Comparison of ENCODE assay signal across 8 cellular contexts in genomic region chr17:7252176-7253043, GRCh38. TPM values are rescaled to one million over a fixed set of nuclear protein-coding genes. Genes with fewer than 3 reads are reported as not detected.
DNase-seq lines count a peak whose midpoint lies in the region; ATAC-seq, FAIRE-seq and TF ChIP-seq lines count a peak whose summit lies in the region.

Gene ELP5, plus strand, starts transcription at chr17:7252215. Its CDS starts 336 bp downstream, at chr17:7252551.

- intact Hi-C loops in K562 (cut with micrococcal nuclease), result loop anchor here (2.0 kb wide), 1 partner anchor 14 kb away; the partner anchor contains the start of gene PHF23

- TF ChIP-seq EP300 in K562 (IDR thresholded peaks at IDR 0.05; ENCODE audit: low read length), result 0 out of 2 replicates have a peak, but pooled peaks have one; percentile 1

- H4K20me1 ChIP-seq in K562 (replicated peaks; ENCODE audit: control insufficient read depth, insufficient read depth, low read length), result no peaks in the 10 kb centered on the region

- FAIRE-seq in K562 (lab: Jason Lieb, UNC), result no peak

- CTCF ChIA-PET in K562 (lab: Yijun Ruan, JAX; ENCODE audit: low intra/inter-chr PET ratio), result interaction anchor here (0.6 kb wide), 1 partner anchor 55 kb away, joined by 3 read pairs; the partner anchor contains the start of gene EIF5A

- H3K36me3 ChIP-seq in K562 (ENCODE audit: control insufficient read depth, insufficient read depth, low read length), result peaks cover 49% of the 10 kb centered on the region
- H3K36me3 ChIP-seq in iPS DF 6.9 (ENCODE audit: control insufficient read depth, insufficient read depth, low read length), result peaks cover 7% of the 10 kb centered on the region; the same call in 1 of the 2 replicates
- peaks cover 20% of the 10 kb centered on the region for H3K36me3 ChIP-seq in skeletal muscle satellite cell (ENCODE audit: insufficient read depth, low read length)

- peak within 1 kb of the TSS; percentile 97 to 98 for H3K9ac ChIP-seq in K562 (ENCODE audit: insufficient read depth in 1 of 2, low read depth in 2 of 2, low read length in 2 of 2)
- peak within 1 kb of the TSS; percentile 100 for H3K9ac ChIP-seq in skeletal muscle satellite cell (ENCODE audit: low read depth, low read length)

- peak in 2 of 3 experiments; percentile 27 to 39; a peak in 4 of 6 replicates for TF ChIP-seq CTCF in K562 (IDR thresholded peaks at IDR 0.05 in 2 of 3, conservative IDR thresholded peaks at IDR 0.05 in 1 of 3; ENCODE audit: insufficient read depth in 2 of 3, low read depth in 1 of 3, low read length in 3 of 3)

- TF ChIP-seq POLR2A in K562 (conservative IDR thresholded peaks at IDR 0.05), result peak; percentile 92

- H3K27ac ChIP-seq in K562 (ENCODE audit: extremely low read depth, low read depth, low read length) (peak within 1 kb of the TSS; percentile 96), iPS DF 6.9 (ENCODE audit: low read length) (no peak within 1 kb of the TSS)

- H3K9me1 ChIP-seq in K562 (ENCODE audit: control insufficient read depth, insufficient read depth, low read length), result no peaks in the 10 kb centered on the region

- H3K27me3 ChIP-seq in K562 (ENCODE audit: control insufficient read depth in 2 of 2, insufficient read depth in 2 of 2, low read length in 2 of 2), result no peaks in the 10 kb centered on the region
- no peaks in the 10 kb centered on the region for H3K27me3 ChIP-seq in iPS DF 6.9 (ENCODE audit: control insufficient read depth, insufficient read depth, low read length)
- H3K27me3 ChIP-seq in skeletal muscle satellite cell (ENCODE audit: control insufficient read depth, insufficient read depth, low read length), result no peaks in the 10 kb centered on the region

- peaks cover 57% of the 10 kb centered on the region for H3K79me2 ChIP-seq in K562 (ENCODE audit: control insufficient read depth, insufficient read depth, low read length)

- peak; percentile 61 for ATAC-seq in HG02885 (IDR thresholded peaks at IDR 0.05; ENCODE audit: poor library complexity, unreplicated experiment)
- peak; percentile 82 for ATAC-seq in K562

- peak; percentile 47 to 59 for DNase-seq in NCI-H187 (lab: John Stamatoyannopoulos, UW)
- no peak for DNase-seq in NCI-H187 treated with DMSO at 0.1 percent for 48 hours (lab: John Stamatoyannopoulos, UW)
- peak; percentile 89 for DNase-seq in NCI-H1694 (lab: John Stamatoyannopoulos, UW)
- peak; percentile 77 for DNase-seq in T-helper 22 cell (ENCODE audit: low read depth)
- DNase-seq in K562 (ENCODE audit: extremely low read depth in 1 of 4, low spot score in 3 of 4), result peak; percentile 69 to 93 (median 84)
- no peak for DNase-seq in iPS DF 6.9 (ENCODE audit: low read depth, low spot score)

- 0% methylated on average over 25 of the region's 55 CpGs for WGBS in K562 (ENCODE audit: insufficient coverage, low coverage, missing lambda C conversion rate)
- no CpG with 5 or more reads among the region's 55 CpGs for WGBS in iPS DF 6.9 (ENCODE audit: insufficient coverage, insufficient read length)

- H3K4me3 ChIP-seq in K562, result peak within 1 kb of the TSS; percentile 95
- H3K4me3 ChIP-seq in iPS DF 6.9 (ENCODE audit: low read length), result peak within 1 kb of the TSS; percentile 87
- H3K4me3 ChIP-seq in skeletal muscle satellite cell (ENCODE audit: low read length), result peak within 1 kb of the TSS; percentile 96

- H3K4me1 ChIP-seq in K562 (replicated peaks in 1 of 2; ENCODE audit: control insufficient read depth in 2 of 2, insufficient read depth in 2 of 2, low read length in 2 of 2) (peaks cover 13 to 19% of the 10 kb centered on the region in 2 experiments; a peak in 4 of 5 replicates), iPS DF 6.9 (ENCODE audit: control insufficient read depth, insufficient read depth, low read length) (no peaks in the 10 kb centered on the region), skeletal muscle satellite cell (ENCODE audit: control insufficient read depth, insufficient read depth, low read length) (peaks cover 22% of the 10 kb centered on the region)

- in situ Hi-C loops in K562 (cut with MboI), result no loop called here

- H2AFZ ChIP-seq in K562 (ENCODE audit: low read depth, low read length), result peak within 1 kb of the TSS; percentile 96

- TSS peak; percentile 69 for BruUV-seq in K562 (replicated peaks; lab: Mats Ljungman, UMichigan)

- POLR2A ChIA-PET in K562 (lab: Yijun Ruan, JAX), result interaction anchor here (0.9 to 1.7 kb wide), 3 partner anchors 11 to 14 kb away, joined by 3 to 16 read pairs (median 3); partner anchors contain the start of genes GABARAP and PHF23

- no peak for TF ChIP-seq RAD21 in K562 (CRISPR knock-in tag; conservative IDR thresholded peaks at IDR 0.05 in 1 of 2, IDR thresholded peaks at IDR 0.05 in 1 of 2)

- H3K9me3 ChIP-seq in K562 (replicated peaks; ENCODE audit: control insufficient read depth, insufficient read depth, low read depth, low read length) (no peaks in the 10 kb centered on the region), iPS DF 6.9 (ENCODE audit: control insufficient read depth, insufficient read depth, low read length) (no peaks in the 10 kb centered on the region), skeletal muscle satellite cell (replicated peaks; ENCODE audit: low read length) (no peaks in the 10 kb centered on the region)

- H3K4me2 ChIP-seq in K562 (ENCODE audit: insufficient read depth, low read length) (peak within 1 kb of the TSS; percentile 98), skeletal muscle satellite cell (ENCODE audit: low read length) (peak within 1 kb of the TSS; percentile 98)

TF ChIP-seq in K562, 482 proteins besides CTCF, POLR2A, EP300 and RAD21 (continues in another document):
- TF ChIP-seq POLR2H (tag; IDR thresholded peaks at IDR 0.05; ENCODE audit: low read depth) (peak; percentile 88), NFE2 (IDR thresholded peaks at IDR 0.05; ENCODE audit: low read depth) (no peak), ARNT (IDR thresholded peaks at IDR 0.05) (no peak), HNRNPK (IDR thresholded peaks at IDR 0.05; ENCODE audit: low read depth, low read length, poor library complexity, severe bottlenecking) (no peak), UBTF (IDR thresholded peaks at IDR 0.05; ENCODE audit: borderline replicate concordance in 1 of 2, low read depth in 2 of 2, low read length in 2 of 2) (no peak; a peak in 1 of 4 replicates), MAFK (IDR thresholded peaks at IDR 0.05; ENCODE audit: low read length) (no peak), ZNF707 (CRISPR knock-in tag; conservative IDR thresholded peaks at IDR 0.05) (no peak), SRSF7 (optimal IDR thresholded peaks at IDR 0.05; ENCODE audit: low read depth, low read length) (no peak), POLR2AphosphoS5 (IDR thresholded peaks at IDR 0.05; ENCODE audit: control insufficient read depth, insufficient read depth, low read depth, low read length) (peak; percentile 67; the same call in 1 of the 2 replicates), ZBED1 (IDR thresholded peaks at IDR 0.05) (no peak), ARID2 (IDR thresholded peaks at IDR 0.05) (no peak), FOXA1 (IDR thresholded peaks at IDR 0.05; ENCODE audit: borderline replicate concordance) (no peak), XRCC5 (IDR thresholded peaks at IDR 0.05; ENCODE audit: low read depth, low read length) (no peak), ATF3 (IDR thresholded peaks at IDR 0.05) (peak; percentile 97), ATF3 (CRISPR knock-in tag; conservative IDR thresholded peaks at IDR 0.05) (0 out of 2 replicates have a peak, but pooled peaks have one; percentile 6)

RNA-seq across cellular contexts. Expression of gene ELP5, which starts in this region (rescaled TPM):
- 28.4 and 69.3 TPM in 2 replicates for total RNA-seq in K562 (2011; cell fraction: chromatin; rRNA removed; ENCODE audit: low replicate concordance)
- total RNA-seq in K562 (2011; cell fraction: nucleolus; rRNA removed), result 49.4 and 51.6 TPM in 2 replicates
- total RNA-seq in K562 (2011; cell fraction: nucleoplasm; rRNA removed), result 43.8 and 45.5 TPM in 2 replicates
- 52.9 and 65.1 TPM in 2 replicates for total RNA-seq in K562 (2014; rRNA removed)
- total RNA-seq in K562 (2014; rRNA removed; fragmentation: Illumina TruSeq; extraction: Trizol), result 25.5 and 25.7 TPM in 2 replicates
- 36.6 and 38.1 TPM in 2 replicates for total RNA-seq in K562 (2015; rRNA removed; fragmentation: Illumina TruSeq; extraction: Trizol)
- 61.1 and 61.4 TPM in 2 replicates for total RNA-seq in K562 (2021)
- polyA plus RNA-seq in K562 (2011; rRNA removed), result 41.1 and 45.5 TPM in 2 replicates
- polyA plus RNA-seq in K562 (2011; cell fraction: cytosol; rRNA removed), result 72.7 and 84.6 TPM in 2 replicates
- polyA plus RNA-seq in K562 (2011; cell fraction: nucleus; rRNA removed), result 74.5 and 78.4 TPM in 2 replicates
- polyA plus RNA-seq in K562 (2012), result 54.2 and 70.9 TPM in 2 replicates
- 67.2 and 72.9 TPM in 2 replicates for polyA plus RNA-seq in K562 (2014; fragmentation: Illumina TruSeq; extraction: Trizol)
- polyA plus RNA-seq in K562 (2014; fragmentation: Nextera tagmentation; extraction: Ambion mirVana), result 10 to 100 TPM; 48.8 to 77.9 TPM
- 72.9 and 90.0 TPM in 2 replicates for polyA plus RNA-seq in K562 (2014; rRNA removed)
- polyA minus RNA-seq in K562 (2011; rRNA and poly(A)+ RNA removed), result 21.2 and 32.3 TPM in 2 replicates
- 21.1 and 28.9 TPM in 2 replicates for polyA minus RNA-seq in K562 (2011; cell fraction: cytosol; rRNA and poly(A)+ RNA removed)
- 13.3 and 18.7 TPM in 2 replicates for polyA minus RNA-seq in K562 (2011; cell fraction: nucleus; rRNA and poly(A)+ RNA removed)
- 32.7 and 45.0 TPM in 2 replicates for total RNA-seq in skeletal muscle satellite cell (2012; rRNA removed)

Comparison
In these comparisons a context has a peak if more than half of its experiments do, and no peak if none do; other contexts are left out.
1. DNase-seq: peak in NCI-H187 (2 of 2), NCI-H1694 (single experiment), T-helper 22 cell (single experiment) and K562 (4 of 4); none in NCI-H187 treated with DMSO at 0.1 percent for 48 hours (single experiment) and iPS DF 6.9 (single experiment).
2. Peak in every context shown above with its lines, with median percentiles within 50 percentile points of each other: H3K4me3 ChIP-seq.